15 cellular contexts compared by ENCODE assay signal in the genomic region with DNA sequence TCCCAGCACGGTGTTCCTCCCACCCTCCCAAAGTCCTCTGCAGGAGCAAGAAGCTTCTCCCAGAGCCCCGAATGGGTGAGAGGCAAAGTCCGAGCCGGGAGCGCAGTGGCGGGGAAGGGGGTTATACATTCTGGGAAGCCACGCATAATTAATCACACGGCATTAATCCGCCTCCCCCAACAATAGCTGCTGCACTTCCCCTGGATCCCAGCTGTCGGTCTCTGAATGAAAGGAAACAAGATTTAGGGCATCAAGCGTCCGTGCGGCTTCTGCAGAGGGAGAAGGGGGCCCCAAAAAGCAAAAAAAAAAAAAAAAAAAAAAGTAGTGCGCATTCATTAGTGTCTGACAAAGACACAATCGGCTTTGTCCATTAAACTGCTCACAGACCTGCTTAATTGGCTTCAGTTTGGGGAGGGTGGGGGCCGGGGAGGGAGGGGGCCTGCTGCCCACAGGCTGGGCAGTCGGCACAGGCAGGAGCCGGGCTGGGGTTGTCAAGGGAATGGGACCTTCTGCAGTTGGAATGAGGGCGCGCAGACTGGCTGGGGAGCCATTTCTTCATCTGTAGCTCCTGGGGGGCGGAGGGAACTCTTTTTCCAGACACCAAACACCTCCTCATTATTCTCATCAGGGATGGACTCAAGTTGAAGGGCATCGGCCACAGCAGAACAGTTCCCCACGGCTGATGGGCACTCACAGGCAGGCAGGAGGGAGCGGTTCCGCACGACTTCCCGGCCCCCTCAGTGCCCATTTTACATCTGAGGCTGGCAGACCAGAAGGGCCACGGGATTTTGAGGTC. TPM values are rescaled to one million over a fixed set of nuclear protein-coding genes. Genes with fewer than 3 reads are reported as not detected.
A peak's percentile ranks its signal among the peaks of the same experiment; 100 is the strongest.
DNase-seq lines count a peak whose midpoint lies in the region; ATAC-seq and TF ChIP-seq lines count a peak whose summit lies in the region.
"Had no signal": no experiment of that assay in that cellular context is flagged by ENCODE, and none has a peak within 500 bp of the region (broad histone marks: within the 10 kb centered on the region; RNA-seq: fewer than 3 reads in every experiment).

No MANE protein-coding gene starts in this region.

- H3K9me3 ChIP-seq in A673 (ENCODE audit: low read depth, low read length, poor library complexity, severe bottlenecking): no peaks in the 10 kb centered on the region

- H3K4me1 Mint-ChIP-seq in natural killer cell treated with Interleukin-12 subunit alpha and Interleukin-12 subunit beta and Interleukin-15 and Interleukin-18, amount 100 ng/mL, for 72 hours (ENCODE audit: low read depth in 2 of 2): peaks cover 39 to 43% of the 10 kb centered on the region in 2 donors

- ATAC-seq in natural killer cell treated with Interleukin-12 subunit alpha and Interleukin-12 subunit beta and Interleukin-15 and Interleukin-18, amount 100 ng/mL, for 72 hours: no peak
- ATAC-seq in GM19463 (IDR thresholded peaks at IDR 0.05; ENCODE audit: unreplicated experiment): no peak
- ATAC-seq: GM12878; left colon; stimulated activated memory B cell treated with anti-CD40 and anti-IgM and Interleukin-4, amounts not matched to agents 10 μg/mL and 1 μg/mL and 100 μg/mL, for 72 hours had no signal

- no peaks in the 10 kb centered on the region for H3K9me3 Mint-ChIP-seq in natural killer cell treated with Interleukin-12 subunit alpha and Interleukin-12 subunit beta and Interleukin-15 and Interleukin-18, amount 100 ng/mL, for 72 hours
- H3K9me3 Mint-ChIP-seq: stimulated activated memory B cell treated with anti-CD40 and anti-IgM and Interleukin-4, amounts not matched to agents 10 μg/mL and 1 μg/mL and 100 μg/mL, for 72 hours had no signal

- peak overlapping the region; percentile 81 for H3K4me3 Mint-ChIP-seq in natural killer cell treated with Interleukin-12 subunit alpha and Interleukin-12 subunit beta and Interleukin-15 and Interleukin-18, amount 100 ng/mL, for 72 hours

- H3K36me3 ChIP-seq in A673 (ENCODE audit: insufficient read depth, low read length, poor library complexity, severe bottlenecking): no peaks in the 10 kb centered on the region
- H3K36me3 ChIP-seq in H7 (replicated peaks; ENCODE audit: control insufficient read depth, insufficient read depth, low read length): peaks cover 5% of the 10 kb centered on the region

- intact Hi-C loops in A673 (cut with micrococcal nuclease; ENCODE audit: unreplicated experiment): loop anchor here (10.0 kb wide), 1 partner anchor 82 kb away; no protein-coding TSS in a partner anchor

- TF ChIP-seq CTCF in A673 (conservative IDR thresholded peaks at IDR 0.05; ENCODE audit: low read depth, low read length): no peak

- H3K4me3 ChIP-seq in A673 (ENCODE audit: low read depth, low read length, poor library complexity, severe bottlenecking) (no peak overlapping the region), H7 (ENCODE audit: insufficient read depth, low read depth, low read length) (no peak overlapping the region)

- no peaks in the 10 kb centered on the region for H3K27me3 Mint-ChIP-seq in natural killer cell treated with Interleukin-12 subunit alpha and Interleukin-12 subunit beta and Interleukin-15 and Interleukin-18, amount 100 ng/mL, for 72 hours
- H3K27me3 Mint-ChIP-seq: stimulated activated memory B cell treated with anti-CD40 and anti-IgM and Interleukin-4, amounts not matched to agents 10 μg/mL and 1 μg/mL and 100 μg/mL, for 72 hours had no signal

- no TSS peak for BruUV-seq in A673 (replicated peaks; lab: Mats Ljungman, UMichigan)

- no peaks in the 10 kb centered on the region for H3K36me3 Mint-ChIP-seq in natural killer cell treated with Interleukin-12 subunit alpha and Interleukin-12 subunit beta and Interleukin-15 and Interleukin-18, amount 100 ng/mL, for 72 hours
- H3K36me3 Mint-ChIP-seq: stimulated activated memory B cell treated with anti-CD40 and anti-IgM and Interleukin-4, amounts not matched to agents 10 μg/mL and 1 μg/mL and 100 μg/mL, for 72 hours had no signal

- no peak overlapping the region for H3K27ac Mint-ChIP-seq in natural killer cell treated with Interleukin-12 subunit alpha and Interleukin-12 subunit beta and Interleukin-15 and Interleukin-18, amount 100 ng/mL, for 72 hours
- H3K27ac Mint-ChIP-seq: stimulated activated memory B cell treated with anti-CD40 and anti-IgM and Interleukin-4, amounts not matched to agents 10 μg/mL and 1 μg/mL and 100 μg/mL, for 72 hours had no signal

- DNase-seq in A673 (ENCODE audit: low spot score) (peak; percentile 33), H7 (peak; percentile 63), dermis blood vessel endothelial cell (peak; percentile 40), NCI-H1105 treated with DMSO at 0.1 percent for 48 hours (lab: John Stamatoyannopoulos, UW) (no peak), COLO668 (lab: John Stamatoyannopoulos, UW; ENCODE audit: unreplicated experiment) (no peak), NCI-H1092 (lab: John Stamatoyannopoulos, UW) (no peak)
- no peak for DNase-seq in natural killer cell treated with Interleukin-12 subunit alpha and Interleukin-12 subunit beta and Interleukin-15 and Interleukin-18, amount 100 ng/mL, for 72 hours (ENCODE audit: low spot score)
- DNase-seq: activated gamma-delta T cell treated with Interleukin-2 at 50 U/mL for 16 hours, COR-L47, T-helper 9 cell had no signal

- H3K27me3 ChIP-seq in A673 (replicated peaks; ENCODE audit: insufficient read depth, low read depth, low read length, poor library complexity) (no peaks in the 10 kb centered on the region), H7 (ENCODE audit: control insufficient read depth, insufficient read depth, low read length) (no peaks in the 10 kb centered on the region)

- CTCF ChIA-PET in A673 (lab: Charles Lee): no interaction called here

- POLR2A ChIA-PET in A673 (lab: Charles Lee; ENCODE audit: low non-redundant PET): no interaction called here

- peak overlapping the region; percentile 65 for H3K27ac ChIP-seq in A673 (ENCODE audit: low read depth, low read length, poor library complexity, severe bottlenecking)
- H3K27ac ChIP-seq: HL-60 had no signal

- peaks cover 33% of the 10 kb centered on the region for H3K4me1 ChIP-seq in A673 (ENCODE audit: insufficient read depth, low read length, poor library complexity, severe bottlenecking)

RNA-seq across cellular contexts. Expression of a gene that starts 3.4 kb away (rescaled TPM):
- 37.2 and 50.2 TPM in 2 replicates for total RNA-seq in A673 (2021)
- 32.2 and 33.3 TPM in 2 replicates for total RNA-seq in H7 (2014; rRNA removed; shearing (Covaris generic))
- 157 and 319 TPM in 2 replicates for total RNA-seq in dermis blood vessel endothelial cell
- 10 to 100 TPM; 57.3 to 85.0 TPM for total RNA-seq in natural killer cell treated with Interleukin-12 subunit alpha and Interleukin-12 subunit beta and Interleukin-15 and Interleukin-18, amount 100 ng/mL, for 72 hours

RNA-seq across cellular contexts. Expression of a gene that starts 59.6 kb away (rescaled TPM):
- total RNA-seq in A673 (2021) (72.9 and 73.7 TPM in 2 replicates), dermis blood vessel endothelial cell (20.8 and 43.8 TPM in 2 replicates)
- total RNA-seq in H7 (2014; rRNA removed; shearing (Covaris generic)): 17.7 and 23.2 TPM in 2 replicates
- total RNA-seq in natural killer cell treated with Interleukin-12 subunit alpha and Interleukin-12 subunit beta and Interleukin-15 and Interleukin-18, amount 100 ng/mL, for 72 hours: 100 to 1,000 TPM; 104 to 121 TPM

Comparison
In these comparisons a context has a peak if more than half of its experiments do, and no peak if none do; other contexts are left out.
1. DNase-seq: peak in A673 (single experiment), H7 (single experiment) and dermis blood vessel endothelial cell (single experiment); none in natural killer cell treated with Interleukin-12 subunit alpha and Interleukin-12 subunit beta and Interleukin-15 and Interleukin-18, amount 100 ng/mL, for 72 hours (single experiment), NCI-H1105 treated with DMSO at 0.1 percent for 48 hours (single experiment), COLO668 (single experiment) and NCI-H1092 (single experiment).